In genomic region chr14:20516921-20517320, GRCh38 we compare ENCODE assay signal across 23 cellular contexts. TPM values are rescaled to one million over a fixed set of nuclear protein-coding genes. Genes with fewer than 3 reads are reported as not detected.
DNase-seq lines count a peak whose midpoint lies in the region; FAIRE-seq and TF ChIP-seq lines count a peak whose summit lies in the region.
"Had no signal": no experiment of that assay in that cellular context is flagged by ENCODE, and none has a peak within 500 bp of the region (broad histone marks: within the 10 kb centered on the region; RNA-seq: fewer than 3 reads in every experiment).

No MANE protein-coding gene starts in this region.

- no peaks in the 10 kb centered on the region for H3K36me3 Mint-ChIP-seq in astrocyte (ENCODE audit: low read depth, unreplicated experiment)
- H3K36me3 Mint-ChIP-seq: activated CD4-positive, alpha-beta memory T cell treated with anti-CD3 and anti-CD28 coated beads for 36 hours; activated naive CD8-positive, alpha-beta T cell; T-cell had no signal

- peaks cover 23% of the 10 kb centered on the region for H3K4me1 Mint-ChIP-seq in astrocyte (ENCODE audit: low read depth, unreplicated experiment)

- DNase-seq in GM03348 (ENCODE audit: low spot score) (peak; percentile 11), astrocyte (ENCODE audit: low read depth) (peak; percentile 8), fibroblast of peridontal ligament (ENCODE audit: extremely low read depth) (peak; percentile 65), pulmonary artery endothelial cell (ENCODE audit: low read depth, low spot score) (peak; percentile 56), NCI-H1092 treated with DMSO at 0.1 percent for 48 hours (lab: John Stamatoyannopoulos, UW) (no peak), SHP77 treated with DMSO at 0.1 percent for 48 hours (lab: John Stamatoyannopoulos, UW) (no peak), HUDEP-2 (lab: John Stamatoyannopoulos, UW; ENCODE audit: unreplicated experiment in 76 of 76) (no peak)
- no peak for DNase-seq in activated CD4-positive, CD25-positive, alpha-beta regulatory T cell (lab: John Stamatoyannopoulos, UW)
- DNase-seq: activated CD4-positive, alpha-beta memory T cell treated with anti-CD3 and anti-CD28 coated beads for 36 hours; activated T-cell treated with anti-CD3 and anti-CD28 coated beads, Interleukin-2, amount 50 U/mL, for 24 hours; effector CD4-positive, alpha-beta T cell; left ventricle myocardium superior; NCI-H1048; NCI-H82; small intestine; T-cell had no signal

- peak overlapping the region; percentile 2 for H3K4me3 Mint-ChIP-seq in astrocyte (ENCODE audit: unreplicated experiment)
- H3K4me3 Mint-ChIP-seq: activated CD4-positive, alpha-beta memory T cell treated with anti-CD3 and anti-CD28 coated beads for 36 hours; activated naive CD8-positive, alpha-beta T cell; activated T-cell treated with anti-CD3 and anti-CD28 coated beads, Interleukin-2, amount 50 U/mL, for 24 hours; T-cell had no signal

- no peak overlapping the region for H3K4me3 ChIP-seq in astrocyte (ENCODE audit: insufficient read depth, low read depth, low read length)
- H3K4me3 ChIP-seq: K562, thoracic aorta had no signal

- FAIRE-seq in astrocyte (lab: Jason Lieb, UNC) = no peak
- FAIRE-seq: H54, K562, small intestine had no signal

- TF ChIP-seq CTCF in astrocyte (IDR thresholded peaks at IDR 0.05; ENCODE audit: insufficient read depth, low read depth, low read length) = no peak

- no peaks in the 10 kb centered on the region for H3K36me3 ChIP-seq in astrocyte (ENCODE audit: insufficient read depth, low read length)
- H3K36me3 ChIP-seq: thoracic aorta had no signal

- H4K20me1 ChIP-seq in astrocyte (ENCODE audit: insufficient read depth, low read length) = no peaks in the 10 kb centered on the region

- no peaks in the 10 kb centered on the region for H3K27me3 ChIP-seq in astrocyte (ENCODE audit: insufficient read depth, low read length)

- H3K4me2 ChIP-seq in astrocyte (ENCODE audit: low read length) = peak overlapping the region; percentile 37

- H3K27me3 Mint-ChIP-seq in astrocyte (ENCODE audit: low read depth, unreplicated experiment) = no peaks in the 10 kb centered on the region
- H3K27me3 Mint-ChIP-seq: activated CD4-positive, alpha-beta memory T cell treated with anti-CD3 and anti-CD28 coated beads for 36 hours; activated naive CD8-positive, alpha-beta T cell; activated T-cell treated with anti-CD3 and anti-CD28 coated beads, Interleukin-2, amount 50 U/mL, for 24 hours; T-cell had no signal

- H3K9ac ChIP-seq in astrocyte (ENCODE audit: low read length) = no peak overlapping the region
- H3K9ac ChIP-seq: parathyroid adenoma had no signal

- H3K27ac ChIP-seq in astrocyte (ENCODE audit: low read depth, low read length) = no peak overlapping the region
- H3K27ac ChIP-seq: HL-60, parathyroid adenoma, thoracic aorta had no signal

- H3K4me1 ChIP-seq in astrocyte (ENCODE audit: insufficient read depth, low read length) = no peaks in the 10 kb centered on the region
- H3K4me1 ChIP-seq: parathyroid adenoma had no signal

- H3K79me2 ChIP-seq in astrocyte (ENCODE audit: insufficient read depth, low read length) = no peaks in the 10 kb centered on the region
- H3K79me2 ChIP-seq: parathyroid adenoma had no signal

- H3K9me3 Mint-ChIP-seq in astrocyte (ENCODE audit: unreplicated experiment) = peaks cover 2% of the 10 kb centered on the region
- H3K9me3 Mint-ChIP-seq: activated CD4-positive, alpha-beta memory T cell treated with anti-CD3 and anti-CD28 coated beads for 36 hours; activated T-cell treated with anti-CD3 and anti-CD28 coated beads, Interleukin-2, amount 50 U/mL, for 24 hours had no signal

- H3K27ac Mint-ChIP-seq in astrocyte (ENCODE audit: unreplicated experiment) = peak overlapping the region; percentile 42
- H3K27ac Mint-ChIP-seq: activated CD4-positive, alpha-beta memory T cell treated with anti-CD3 and anti-CD28 coated beads for 36 hours; activated naive CD8-positive, alpha-beta T cell; activated T-cell treated with anti-CD3 and anti-CD28 coated beads, Interleukin-2, amount 50 U/mL, for 24 hours; T-cell had no signal

- no peaks in the 10 kb centered on the region for H3K9me3 ChIP-seq in astrocyte (ENCODE audit: insufficient read depth, low read depth, low read length)
- H3K9me3 ChIP-seq: thoracic aorta had no signal

- H2AFZ ChIP-seq in astrocyte (ENCODE audit: low read depth, low read length) = peak overlapping the region; percentile 43
- H2AFZ ChIP-seq: parathyroid adenoma had no signal

RNA-seq across cellular contexts. Expression of gene RNASE10, which starts 11.6 kb away (rescaled TPM):
- total RNA-seq in astrocyte (0.34 and 0.43 TPM in 2 replicates), pulmonary artery endothelial cell (0.33 TPM in 1 of 2 replicates, not detected in the other)
- total RNA-seq: thoracic aorta had no signal

RNA-seq across cellular contexts. Expression of gene RNASE9, which starts 43.9 kb away (rescaled TPM):
- not detected in 2 replicates for total RNA-seq in astrocyte
- not detected in 2 replicates for total RNA-seq in pulmonary artery endothelial cell
- total RNA-seq: activated CD4-positive, alpha-beta memory T cell treated with anti-CD3 and anti-CD28 coated beads for 36 hours; cardiac septum; K562; left ventricle myocardium superior; T-cell; thoracic aorta had no signal

RNA-seq across cellular contexts. Expression of gene PNP, which starts 47.7 kb away (rescaled TPM):
- total RNA-seq in astrocyte = 45.5 and 56.8 TPM in 2 replicates
- 219 and 286 TPM in 2 replicates for total RNA-seq in pulmonary artery endothelial cell

RNA-seq across cellular contexts. Expression of gene PIP4P1, which starts 55.7 kb away (rescaled TPM):
- 19.5 and 19.8 TPM in 2 replicates for total RNA-seq in astrocyte
- total RNA-seq in pulmonary artery endothelial cell = 21.0 and 22.0 TPM in 2 replicates

Comparison
In these comparisons a context has a peak if more than half of its experiments do, and no peak if none do; other contexts are left out.
1. DNase-seq: peak in GM03348 (single experiment), astrocyte (single experiment), fibroblast of peridontal ligament (single experiment) and pulmonary artery endothelial cell (single experiment); none in NCI-H1092 treated with DMSO at 0.1 percent for 48 hours (single experiment), activated CD4-positive, CD25-positive, alpha-beta regulatory T cell (0 of 4), SHP77 treated with DMSO at 0.1 percent for 48 hours (single experiment) and HUDEP-2 (0 of 76).